Comparison of ENCODE assay signal across 10 cellular contexts in genomic region chr2:127088706-127089105, GRCh38.
"Had no signal": no experiment of that assay in that cellular context is flagged by ENCODE, and none has a peak within 500 bp of the region (broad histone marks: within the 10 kb centered on the region; RNA-seq: fewer than 3 reads in every experiment).

No MANE protein-coding gene starts in this region.

- H3K36me3 ChIP-seq: ascending aorta, lower lobe of right lung, neural progenitor cell, upper lobe of left lung had no signal

- DNase-seq: activated CD8-positive, alpha-beta memory T cell treated with anti-CD3 and anti-CD28 coated beads, Interleukin-2, amount 50 U/mL, for 4 hours; activated CD8-positive, alpha-beta T cell treated with anti-CD3 and anti-CD28 coated beads for 36 hours; activated naive CD4-positive, alpha-beta T cell; effector memory CD8-positive, alpha-beta T cell; left cardiac atrium; lower lobe of right lung; upper lobe of left lung had no signal

- H3K4me3 Mint-ChIP-seq: activated CD8-positive, alpha-beta T cell treated with anti-CD3 and anti-CD28 coated beads for 36 hours; effector memory CD8-positive, alpha-beta T cell; neural progenitor cell had no signal

- H3K27ac Mint-ChIP-seq: activated CD8-positive, alpha-beta T cell treated with anti-CD3 and anti-CD28 coated beads for 36 hours; neural progenitor cell had no signal

- H3K27ac ChIP-seq: neural progenitor cell had no signal

- H3K9me3 Mint-ChIP-seq: activated CD8-positive, alpha-beta T cell treated with anti-CD3 and anti-CD28 coated beads for 36 hours; effector memory CD8-positive, alpha-beta T cell had no signal

- H2AFZ ChIP-seq: neural progenitor cell had no signal

- H3K4me3 ChIP-seq: ascending aorta, lower lobe of right lung, neural progenitor cell, smooth muscle cell, upper lobe of left lung had no signal

- ATAC-seq: activated CD8-positive, alpha-beta T cell treated with anti-CD3 and anti-CD28 coated beads for 36 hours; effector memory CD8-positive, alpha-beta T cell; left cardiac atrium; lower lobe of right lung had no signal

- H3K27me3 Mint-ChIP-seq: activated CD8-positive, alpha-beta T cell treated with anti-CD3 and anti-CD28 coated beads for 36 hours; effector memory CD8-positive, alpha-beta T cell had no signal

- H3K27me3 ChIP-seq: ascending aorta, neural progenitor cell, upper lobe of left lung had no signal

- H3K4me2 ChIP-seq: neural progenitor cell, smooth muscle cell had no signal

- H3K9me3 ChIP-seq: ascending aorta, lower lobe of right lung, upper lobe of left lung had no signal

- H3K9ac ChIP-seq: neural progenitor cell had no signal
